In the genomic region with DNA sequence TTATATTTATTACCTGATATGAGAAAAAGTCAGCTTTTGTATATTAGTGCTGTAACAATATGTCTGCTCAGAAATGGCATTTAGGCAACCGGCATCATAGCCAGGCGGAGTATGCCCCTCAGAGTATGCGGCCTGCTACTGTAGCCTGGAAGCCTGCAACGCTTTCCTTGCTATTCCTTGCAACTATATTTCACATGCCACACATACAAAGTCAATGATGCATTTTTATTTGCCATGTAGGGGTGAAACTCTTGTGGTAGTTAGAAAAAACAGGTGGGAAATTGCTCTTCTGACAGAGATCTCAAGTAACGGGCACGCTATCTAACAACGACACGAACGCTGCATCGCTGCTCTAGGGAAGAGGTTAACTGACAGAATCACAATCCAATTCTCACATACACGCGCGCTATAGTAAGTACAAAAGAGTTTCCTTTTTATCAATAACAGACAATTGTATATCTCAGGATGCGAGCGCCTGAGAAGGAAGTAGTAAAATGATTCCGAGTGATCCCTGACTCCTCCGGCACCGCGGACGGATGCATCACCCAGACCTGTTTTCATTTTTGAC, we compare ENCODE assay signal across 9 cellular contexts. TPM values are rescaled to one million over a fixed set of nuclear protein-coding genes. Genes with fewer than 3 reads are reported as not detected.
A peak's percentile ranks its signal among the peaks of the same experiment; 100 is the strongest.
DNase-seq lines count a peak whose midpoint lies in the region; ATAC-seq and TF ChIP-seq lines count a peak whose summit lies in the region.
"Had no signal": no experiment of that assay in that cellular context is flagged by ENCODE, and none has a peak within 500 bp of the region (broad histone marks: within the 10 kb centered on the region; RNA-seq: fewer than 3 reads in every experiment).

No MANE protein-coding gene starts in this region.

- peak overlapping the region; percentile 25 for H3K27ac Mint-ChIP-seq in activated naive CD4-positive, alpha-beta T cell treated with anti-CD3 and anti-CD28 coated beads, Interleukin-2, amount 50 U/mL, for 24 hours
- no peak overlapping the region for H3K27ac Mint-ChIP-seq in activated naive CD8-positive, alpha-beta T cell treated with anti-CD3 and anti-CD28 coated beads, Interleukin-2, amount 50 U/mL, for 24 hours
- H3K27ac Mint-ChIP-seq in HFFc6, result no peak overlapping the region

- intact Hi-C loops in lower lobe of right lung (cut with DNase I) (no loop called here), tibial artery (cut with DNase I; ENCODE audit: low total_unique reads) (loop anchor here (10.0 kb wide), 1 partner anchor 493 kb away; a partner anchor contains a TSS)

- H3K36me3 ChIP-seq in lower lobe of right lung (no peaks in the 10 kb centered on the region), tibial artery (no peaks in the 10 kb centered on the region)

- H3K4me1 Mint-ChIP-seq in activated naive CD4-positive, alpha-beta T cell treated with anti-CD3 and anti-CD28 coated beads, Interleukin-2, amount 50 U/mL, for 24 hours, result peaks cover 31% of the 10 kb centered on the region
- peaks cover 30% of the 10 kb centered on the region for H3K4me1 Mint-ChIP-seq in activated naive CD8-positive, alpha-beta T cell treated with anti-CD3 and anti-CD28 coated beads, Interleukin-2, amount 50 U/mL, for 24 hours
- H3K4me1 Mint-ChIP-seq in HFFc6 (ENCODE audit: low read depth), result peaks cover 6% of the 10 kb centered on the region

- peak overlapping the region; percentile 65 for H3K4me3 Mint-ChIP-seq in activated naive CD4-positive, alpha-beta T cell treated with anti-CD3 and anti-CD28 coated beads, Interleukin-2, amount 50 U/mL, for 24 hours
- peak overlapping the region; percentile 13 for H3K4me3 Mint-ChIP-seq in activated naive CD8-positive, alpha-beta T cell treated with anti-CD3 and anti-CD28 coated beads, Interleukin-2, amount 50 U/mL, for 24 hours
- H3K4me3 Mint-ChIP-seq in HFFc6, result no peak overlapping the region

- no peak for ATAC-seq in activated naive CD8-positive, alpha-beta T cell treated with anti-CD3 and anti-CD28 coated beads, Interleukin-2, amount 50 U/mL, for 24 hours
- ATAC-seq in lower lobe of right lung, result no peak
- ATAC-seq in HG02981 (IDR thresholded peaks at IDR 0.05; ENCODE audit: unreplicated experiment), result no peak

- H3K9me3 Mint-ChIP-seq in activated naive CD4-positive, alpha-beta T cell treated with anti-CD3 and anti-CD28 coated beads, Interleukin-2, amount 50 U/mL, for 24 hours, result no peaks in the 10 kb centered on the region
- no peaks in the 10 kb centered on the region for H3K9me3 Mint-ChIP-seq in activated naive CD8-positive, alpha-beta T cell treated with anti-CD3 and anti-CD28 coated beads, Interleukin-2, amount 50 U/mL, for 24 hours
- H3K9me3 Mint-ChIP-seq in HFFc6, result peaks cover 9% of the 10 kb centered on the region

- H3K9me3 ChIP-seq in lower lobe of right lung, result no peaks in the 10 kb centered on the region
- H3K9me3 ChIP-seq in tibial artery, result no peaks in the 10 kb centered on the region

- DNase-seq in activated naive CD4-positive, alpha-beta T cell treated with Interleukin-2 at 50 U/mL for 16 hours, result no peak
- no peak for DNase-seq in activated naive CD8-positive, alpha-beta T cell treated with anti-CD3 and anti-CD28 coated beads, Interleukin-2, amount 50 U/mL, for 24 hours
- DNase-seq in lower lobe of right lung (no peak), tibial artery (peak; percentile 30 to 44), HFFc6 (no peak), Ammon's horn (ENCODE audit: low spot score) (no peak)

- H3K27ac ChIP-seq in lower lobe of right lung (no peak overlapping the region), tibial artery (peak overlapping the region in 1 of 2 donors; percentile 19)

- H3K4me3 ChIP-seq in lower lobe of right lung (peak overlapping the region; percentile 18), tibial artery (peak overlapping the region; percentile 39 to 44)

- peaks cover 96% of the 10 kb centered on the region for H3K27me3 ChIP-seq in lower lobe of right lung (ENCODE audit: low read depth)
- H3K27me3 ChIP-seq in tibial artery, result peaks cover 0 to 45% of the 10 kb centered on the region in 2 donors

- H3K4me1 ChIP-seq in lower lobe of right lung, result peaks cover 25% of the 10 kb centered on the region
- H3K4me1 ChIP-seq in tibial artery, result peaks cover 0 to 27% (median 21%) of the 10 kb centered on the region in 4 donors

- no peak for TF ChIP-seq CTCF in lower lobe of right lung (IDR thresholded peaks at IDR 0.05)
- TF ChIP-seq CTCF in tibial artery (IDR thresholded peaks at IDR 0.05), result no peak
- TF ChIP-seq CTCF in HFFc6 (IDR thresholded peaks at IDR 0.05), result no peak

- peaks cover 70% of the 10 kb centered on the region for H3K27me3 Mint-ChIP-seq in activated naive CD4-positive, alpha-beta T cell treated with anti-CD3 and anti-CD28 coated beads, Interleukin-2, amount 50 U/mL, for 24 hours
- H3K27me3 Mint-ChIP-seq in activated naive CD8-positive, alpha-beta T cell treated with anti-CD3 and anti-CD28 coated beads, Interleukin-2, amount 50 U/mL, for 24 hours, result peaks cover 70% of the 10 kb centered on the region
- peaks cover 31% of the 10 kb centered on the region for H3K27me3 Mint-ChIP-seq in HFFc6 (ENCODE audit: insufficient read depth)

- H3K36me3 Mint-ChIP-seq in activated naive CD4-positive, alpha-beta T cell treated with anti-CD3 and anti-CD28 coated beads, Interleukin-2, amount 50 U/mL, for 24 hours, result peaks cover 2% of the 10 kb centered on the region
- peaks cover 3% of the 10 kb centered on the region for H3K36me3 Mint-ChIP-seq in activated naive CD8-positive, alpha-beta T cell treated with anti-CD3 and anti-CD28 coated beads, Interleukin-2, amount 50 U/mL, for 24 hours (ENCODE audit: low read depth)
- H3K36me3 Mint-ChIP-seq in HFFc6 (ENCODE audit: low read depth), result no peaks in the 10 kb centered on the region

RNA-seq across cellular contexts. Expression of a gene that starts 5.9 kb away (rescaled TPM):
- total RNA-seq in lower lobe of right lung, result 0.53 TPM
- total RNA-seq in HFFc6 (2021; fragmentation: NEBNext Ultra II Directional; extraction: Animal tissue kit (Norgen Biotek cat#: 25700)), result under 1 TPM in 4 of 6 experiments, not detected in 2; 0.14 to 0.39 (median 0.21) TPM
- total RNA-seq: epithelial cell of proximal tubule had no signal

Comparison
In these comparisons a context has a peak if more than half of its experiments do, and no peak if none do; other contexts are left out.
1. DNase-seq: peak in tibial artery (2 of 2); none in activated naive CD4-positive, alpha-beta T cell treated with Interleukin-2 at 50 U/mL for 16 hours (single experiment), activated naive CD8-positive, alpha-beta T cell treated with anti-CD3 and anti-CD28 coated beads, Interleukin-2, amount 50 U/mL, for 24 hours (single experiment), lower lobe of right lung (single experiment), HFFc6 (single experiment) and Ammon's horn (single experiment).